In the genomic region with DNA sequence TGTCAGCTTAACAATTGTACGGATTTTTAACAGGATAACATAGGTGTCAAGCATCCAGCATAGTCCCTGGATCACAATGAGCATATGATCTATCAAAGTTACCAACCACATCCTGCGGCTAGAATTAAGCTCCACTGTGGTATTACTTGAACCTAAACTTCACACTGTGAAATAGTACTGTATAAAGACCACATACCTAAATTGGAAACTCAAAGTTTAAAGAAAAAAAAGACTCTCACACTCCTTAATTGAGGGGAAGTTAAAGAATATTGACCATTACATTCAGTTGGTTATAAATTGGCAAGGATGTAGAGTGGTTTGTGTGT, we compare ENCODE assay signal across 17 cellular contexts.
A peak's percentile ranks its signal among the peaks of the same experiment; 100 is the strongest.
DNase-seq lines count a peak whose midpoint lies in the region; ATAC-seq and TF ChIP-seq lines count a peak whose summit lies in the region.
"Had no signal": no experiment of that assay in that cellular context is flagged by ENCODE, and none has a peak within 500 bp of the region (broad histone marks: within the 10 kb centered on the region; RNA-seq: fewer than 3 reads in every experiment).

No MANE protein-coding gene starts in this region.

- H3K4me1 ChIP-seq in CD8-positive, alpha-beta memory T cell (ENCODE audit: insufficient read depth, low read length): peaks cover 48% of the 10 kb centered on the region

- H3K27ac Mint-ChIP-seq in activated CD4-positive, alpha-beta memory T cell treated with anti-CD3 and anti-CD28 coated beads, Interleukin-2, amount 10 ng/mL, durations not matched to agents 7 days and 5 days: peak overlapping the region; percentile 2
- no peak overlapping the region for H3K27ac Mint-ChIP-seq in activated CD4-positive, alpha-beta memory T cell treated with anti-CD3 and anti-CD28 coated beads for 36 hours
- peak overlapping the region in 7 of 8 donors; percentile 26 to 86 (median 51) for H3K27ac Mint-ChIP-seq in CD8-positive, alpha-beta memory T cell
- H3K27ac Mint-ChIP-seq in activated naive CD8-positive, alpha-beta T cell treated with anti-CD3 and anti-CD28 coated beads, Interleukin-2, amount 10 ng/mL, durations not matched to agents 7 days and 5 days: peak overlapping the region; percentile 74
- H3K27ac Mint-ChIP-seq in nephron: peak overlapping the region; percentile 92 to 95 (median 92)

- intact Hi-C loops in activated CD4-positive, alpha-beta memory T cell treated with anti-CD3 and anti-CD28 coated beads for 36 hours (cut with micrococcal nuclease): no loop called here

- H3K4me1 Mint-ChIP-seq in activated CD4-positive, alpha-beta memory T cell treated with anti-CD3 and anti-CD28 coated beads, Interleukin-2, amount 10 ng/mL, durations not matched to agents 7 days and 5 days: peaks cover 20% of the 10 kb centered on the region
- H3K4me1 Mint-ChIP-seq in activated CD4-positive, alpha-beta memory T cell treated with anti-CD3 and anti-CD28 coated beads for 36 hours (ENCODE audit: low read depth): peaks cover 7% of the 10 kb centered on the region
- peaks cover 37 to 58% (median 51%) of the 10 kb centered on the region in 3 donors for H3K4me1 Mint-ChIP-seq in CD8-positive, alpha-beta memory T cell
- peaks cover 32% of the 10 kb centered on the region for H3K4me1 Mint-ChIP-seq in activated naive CD8-positive, alpha-beta T cell treated with anti-CD3 and anti-CD28 coated beads, Interleukin-2, amount 10 ng/mL, durations not matched to agents 7 days and 5 days
- H3K4me1 Mint-ChIP-seq in nephron: peaks cover 73% of the 10 kb centered on the region

- no peaks in the 10 kb centered on the region for H3K36me3 Mint-ChIP-seq in activated CD4-positive, alpha-beta memory T cell treated with anti-CD3 and anti-CD28 coated beads, Interleukin-2, amount 10 ng/mL, durations not matched to agents 7 days and 5 days (ENCODE audit: low read depth)
- peaks cover 3% of the 10 kb centered on the region for H3K36me3 Mint-ChIP-seq in activated CD4-positive, alpha-beta memory T cell treated with anti-CD3 and anti-CD28 coated beads for 36 hours
- H3K36me3 Mint-ChIP-seq in CD8-positive, alpha-beta memory T cell: peaks cover 0 to 8% (median 0%) of the 10 kb centered on the region in 3 donors
- peaks cover 22% of the 10 kb centered on the region for H3K36me3 Mint-ChIP-seq in activated naive CD8-positive, alpha-beta T cell treated with anti-CD3 and anti-CD28 coated beads, Interleukin-2, amount 10 ng/mL, durations not matched to agents 7 days and 5 days
- H3K36me3 Mint-ChIP-seq in nephron (ENCODE audit: low read depth): peaks cover 6% of the 10 kb centered on the region

- H3K27me3 ChIP-seq in CD8-positive, alpha-beta memory T cell (ENCODE audit: insufficient read depth, low read length, poor library complexity, severe bottlenecking): no peaks in the 10 kb centered on the region

- H3K9me3 Mint-ChIP-seq in activated CD4-positive, alpha-beta memory T cell treated with anti-CD3 and anti-CD28 coated beads, Interleukin-2, amount 10 ng/mL, durations not matched to agents 7 days and 5 days: peaks cover 8% of the 10 kb centered on the region
- H3K9me3 Mint-ChIP-seq in activated CD4-positive, alpha-beta memory T cell treated with anti-CD3 and anti-CD28 coated beads for 36 hours: peaks cover 10% of the 10 kb centered on the region
- peaks cover 1 to 6% (median 4%) of the 10 kb centered on the region in 5 donors for H3K9me3 Mint-ChIP-seq in CD8-positive, alpha-beta memory T cell
- H3K9me3 Mint-ChIP-seq in activated naive CD8-positive, alpha-beta T cell treated with anti-CD3 and anti-CD28 coated beads, Interleukin-2, amount 10 ng/mL, durations not matched to agents 7 days and 5 days: peaks cover 5% of the 10 kb centered on the region
- H3K9me3 Mint-ChIP-seq in nephron: peaks cover 8% of the 10 kb centered on the region

- no peaks in the 10 kb centered on the region for H3K36me3 ChIP-seq in CD8-positive, alpha-beta memory T cell (ENCODE audit: insufficient read depth, low read length)

- CTCF ChIA-PET in activated CD4-positive, alpha-beta memory T cell treated with anti-CD3 and anti-CD28 coated beads, Interleukin-2, amount 10 ng/mL, durations not matched to agents 7 days and 5 days (lab: Charles Lee): interaction anchor here (0.9 to 4.4 kb wide), 4 partner anchors 10 to 401 kb away, joined by 3 to 35 read pairs (median 4); no protein-coding TSS in a partner anchor
- CTCF ChIA-PET in activated CD4-positive, alpha-beta memory T cell treated with anti-CD3 and anti-CD28 coated beads for 36 hours (lab: Charles Lee): interaction anchor here (1.1 to 3.0 kb wide), 3 partner anchors 10 to 21 kb away, joined by 4 to 14 read pairs (median 4); no protein-coding TSS in a partner anchor
- CTCF ChIA-PET in CD8-positive, alpha-beta memory T cell (lab: Charles Lee): interaction anchor here (0.6 to 3.9 kb wide), 5 partner anchors 9 to 521 kb away, joined by 3 to 26 read pairs (median 3); no protein-coding TSS in a partner anchor

- no peaks in the 10 kb centered on the region for H3K27me3 Mint-ChIP-seq in activated CD4-positive, alpha-beta memory T cell treated with anti-CD3 and anti-CD28 coated beads, Interleukin-2, amount 10 ng/mL, durations not matched to agents 7 days and 5 days
- no peaks in the 10 kb centered on the region for H3K27me3 Mint-ChIP-seq in activated CD4-positive, alpha-beta memory T cell treated with anti-CD3 and anti-CD28 coated beads for 36 hours
- no peaks in the 10 kb centered on the region for H3K27me3 Mint-ChIP-seq in CD8-positive, alpha-beta memory T cell
- H3K27me3 Mint-ChIP-seq in activated naive CD8-positive, alpha-beta T cell treated with anti-CD3 and anti-CD28 coated beads, Interleukin-2, amount 10 ng/mL, durations not matched to agents 7 days and 5 days: peaks cover 2% of the 10 kb centered on the region
- H3K27me3 Mint-ChIP-seq in nephron (ENCODE audit: low read depth): peaks cover 6% of the 10 kb centered on the region

- no peak overlapping the region for H3K4me3 Mint-ChIP-seq in activated CD4-positive, alpha-beta memory T cell treated with anti-CD3 and anti-CD28 coated beads, Interleukin-2, amount 10 ng/mL, durations not matched to agents 7 days and 5 days
- no peak overlapping the region for H3K4me3 Mint-ChIP-seq in activated CD4-positive, alpha-beta memory T cell treated with anti-CD3 and anti-CD28 coated beads for 36 hours
- peak overlapping the region in 6 of 7 donors; percentile 2 to 75 (median 58) for H3K4me3 Mint-ChIP-seq in CD8-positive, alpha-beta memory T cell
- H3K4me3 Mint-ChIP-seq in activated naive CD8-positive, alpha-beta T cell treated with anti-CD3 and anti-CD28 coated beads, Interleukin-2, amount 10 ng/mL, durations not matched to agents 7 days and 5 days: peak overlapping the region; percentile 45
- H3K4me3 Mint-ChIP-seq in nephron: no peak overlapping the region

- no peak overlapping the region for H3K4me3 ChIP-seq in CD8-positive, alpha-beta memory T cell (ENCODE audit: low read length)

- H3K9me3 ChIP-seq in CD8-positive, alpha-beta memory T cell (ENCODE audit: low read length): no peaks in the 10 kb centered on the region

- POLR2A ChIA-PET in activated CD4-positive, alpha-beta memory T cell treated with anti-CD3 and anti-CD28 coated beads, Interleukin-2, amount 10 ng/mL, durations not matched to agents 7 days and 5 days (lab: Charles Lee): interaction anchor here (0.7 to 2.0 kb wide), 4 partner anchors 21 to 307 kb away, joined by 3 to 6 read pairs (median 4); no protein-coding TSS in a partner anchor
- POLR2A ChIA-PET in activated CD4-positive, alpha-beta memory T cell treated with anti-CD3 and anti-CD28 coated beads for 36 hours (lab: Charles Lee): interaction anchor here (1.6 kb wide), 1 partner anchor 12 kb away, joined by 4 read pairs; no protein-coding TSS in a partner anchor
- POLR2A ChIA-PET in CD8-positive, alpha-beta memory T cell (lab: Charles Lee): interaction anchor here (0.6 to 0.7 kb wide), 2 partner anchors 351 to 562 kb away, joined by 3 to 4 read pairs; no protein-coding TSS in a partner anchor
- POLR2A ChIA-PET in activated naive CD8-positive, alpha-beta T cell treated with anti-CD3 and anti-CD28 coated beads, Interleukin-2, amount 10 ng/mL, durations not matched to agents 7 days and 5 days (lab: Charles Lee): interaction anchor here (0.7 to 1.2 kb wide), 2 partner anchors 22 to 474 kb away, joined by 5 read pairs; no protein-coding TSS in a partner anchor

- ATAC-seq in activated naive CD8-positive, alpha-beta T cell treated with anti-CD3 and anti-CD28 coated beads, Interleukin-2, amount 10 ng/mL, durations not matched to agents 7 days and 5 days (ENCODE audit: low read depth): peak; percentile 80

- TF ChIP-seq CTCF in nephron (IDR thresholded peaks at IDR 0.05; ENCODE audit: unreplicated experiment in 3 of 3): no peak

- DNase-seq in activated CD4-positive, alpha-beta memory T cell treated with anti-CD3 and anti-CD28 coated beads, Interleukin-2, amount 10 ng/mL, durations not matched to agents 7 days and 5 days: no peak
- DNase-seq in activated CD4-positive, alpha-beta memory T cell treated with anti-CD3 and anti-CD28 coated beads for 36 hours: no peak
- no peak for DNase-seq in CD8-positive, alpha-beta memory T cell
- DNase-seq in activated naive CD8-positive, alpha-beta T cell treated with anti-CD3 and anti-CD28 coated beads, Interleukin-2, amount 10 ng/mL, durations not matched to agents 7 days and 5 days: no peak
- DNase-seq in NCI-H2029 treated with DMSO at 0.1 percent for 48 hours (lab: John Stamatoyannopoulos, UW) (no peak), NCI-H1092 treated with DMSO at 0.1 percent for 48 hours (lab: John Stamatoyannopoulos, UW) (no peak)
- DNase-seq in effector CD4-positive, alpha-beta T cell: no peak
- DNase-seq: Calu3, DMS79, GDM1, H7, Kasumi-1, NCI-H1436, NCI-H2081 treated with DMSO at 0.1 percent for 48 hours, NCI-H524 had no signal

- H3K27ac ChIP-seq in CD8-positive, alpha-beta memory T cell (ENCODE audit: low read depth, low read length): no peak overlapping the region
- H3K27ac ChIP-seq: C4-2B had no signal

Comparison
In these comparisons a context has a peak if more than half of its experiments do, and no peak if none do; other contexts are left out.
1. H3K4me3 Mint-ChIP-seq: peak in CD8-positive, alpha-beta memory T cell (6 of 7) and activated naive CD8-positive, alpha-beta T cell treated with anti-CD3 and anti-CD28 coated beads, Interleukin-2, amount 10 ng/mL, durations not matched to agents 7 days and 5 days (single experiment); none in activated CD4-positive, alpha-beta memory T cell treated with anti-CD3 and anti-CD28 coated beads, Interleukin-2, amount 10 ng/mL, durations not matched to agents 7 days and 5 days (single experiment), activated CD4-positive, alpha-beta memory T cell treated with anti-CD3 and anti-CD28 coated beads for 36 hours (single experiment) and nephron (0 of 3).